In the genomic region with DNA sequence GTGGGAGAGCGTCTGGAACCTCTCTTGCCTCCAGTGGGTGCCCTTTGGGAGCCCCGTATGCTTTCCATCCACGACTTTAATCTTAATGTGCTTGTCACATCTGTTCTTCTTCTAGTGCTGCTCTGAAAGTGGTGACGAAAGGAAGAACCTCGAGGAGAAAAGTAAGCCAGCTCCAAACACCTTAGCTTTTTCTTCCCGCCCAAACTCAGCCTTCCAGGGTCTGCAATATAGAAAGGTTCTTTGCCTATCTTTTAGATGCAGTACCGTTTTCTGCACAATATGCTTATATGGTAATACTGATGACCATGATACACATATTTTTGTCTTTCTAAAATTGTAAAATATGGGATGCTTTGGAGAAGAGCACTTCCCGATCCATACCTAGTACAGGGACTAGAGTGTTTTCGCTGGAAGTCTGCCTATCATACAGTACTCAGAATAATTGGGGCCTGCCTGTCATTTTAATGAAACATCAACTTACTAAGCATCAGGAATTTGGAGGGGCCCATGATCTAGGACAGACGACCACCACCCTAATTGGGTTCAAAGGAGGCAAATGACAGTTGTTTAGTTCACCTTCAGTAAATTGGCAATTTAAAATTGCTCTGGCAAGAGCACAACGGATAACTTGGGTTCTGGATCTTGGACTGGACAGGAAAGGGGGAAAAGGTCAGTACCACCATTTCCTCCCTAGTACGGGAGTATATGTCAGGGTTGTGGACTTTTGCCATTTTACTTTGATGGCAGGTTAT, we compare ENCODE assay signal across 1 cellular context.
TF ChIP-seq lines count a peak whose summit lies in the region.

No MANE protein-coding gene starts in this region.

TF ChIP-seq in HepG2, 621 proteins besides CTCF, POLR2A, EP300 and RAD21:
- TF ChIP-seq ZSCAN12 (CRISPR knock-in tag; IDR thresholded peaks at IDR 0.05) (no peak), TMF1 (CRISPR knock-in tag; IDR thresholded peaks at IDR 0.05; ENCODE audit: low read depth) (no peak), DNMT3B (CRISPR knock-in tag; conservative IDR thresholded peaks at IDR 0.05) (no peak), NFE2L1 (CRISPR knock-in tag; IDR thresholded peaks at IDR 0.05; ENCODE audit: borderline replicate concordance) (no peak), PPARG (CRISPR knock-in tag; conservative IDR thresholded peaks at IDR 0.05) (peak; percentile 49; the same call in 1 of the 2 replicates)
- TF ChIP-seq, protein P1, sequence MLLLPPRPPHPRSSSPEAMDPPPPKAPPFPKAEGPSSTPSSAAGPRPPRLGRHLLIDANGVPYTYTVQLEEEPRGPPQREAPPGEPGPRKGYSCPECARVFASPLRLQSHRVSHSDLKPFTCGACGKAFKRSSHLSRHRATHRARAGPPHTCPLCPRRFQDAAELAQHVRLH (CRISPR knock-in tag; IDR thresholded peaks at IDR 0.05; ENCODE audit: borderline replicate concordance, low read depth), result no peak
